In the genomic region with DNA sequence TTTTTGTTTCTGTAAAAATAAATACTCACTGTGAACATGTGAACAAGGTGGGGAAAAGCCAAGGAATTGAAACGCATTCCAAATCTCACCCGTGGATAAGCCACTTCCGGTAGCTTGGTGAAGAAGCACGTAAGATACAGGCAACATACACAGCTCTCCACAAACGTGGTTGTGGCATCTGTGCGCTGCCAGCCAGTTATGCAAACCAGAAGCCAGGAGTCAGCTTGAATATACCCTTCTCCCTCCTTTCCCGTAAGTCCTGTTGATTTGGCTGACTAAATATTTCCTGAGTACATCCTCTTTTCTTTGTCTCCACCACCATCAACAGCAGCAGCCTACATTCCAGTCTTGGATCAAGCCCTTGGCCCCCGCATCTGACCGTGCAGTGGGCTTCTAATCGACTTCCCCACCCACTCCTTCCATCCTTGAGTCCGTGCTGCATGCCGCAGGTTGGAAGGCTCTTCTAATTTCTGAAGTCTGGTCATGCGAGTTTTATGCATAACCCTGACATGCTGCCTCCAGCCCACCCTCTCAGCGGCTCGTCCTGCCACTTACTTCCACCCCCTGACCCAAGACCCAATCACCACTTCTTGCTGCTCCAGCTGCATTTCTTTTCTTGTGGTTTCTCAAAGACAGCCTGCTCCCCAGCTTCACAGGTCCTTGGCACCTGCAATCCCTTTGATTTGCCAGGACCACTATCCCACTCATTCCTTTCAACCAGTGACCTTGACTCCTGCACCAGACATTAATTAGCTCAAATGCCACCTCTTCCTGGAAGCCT, we compare ENCODE assay signal across 1 cellular context.
TF ChIP-seq lines count a peak whose summit lies in the region.

No MANE protein-coding gene starts in this region.

TF ChIP-seq in SK-N-SH, 30 proteins besides CTCF, POLR2A, EP300 and RAD21 (continued from another document):
- TF ChIP-seq FOXJ3 (CRISPR knock-in tag; IDR thresholded peaks at IDR 0.05), result no peak
- TF ChIP-seq SIN3A (IDR thresholded peaks at IDR 0.05; ENCODE audit: borderline replicate concordance, low read depth, low read length), result no peak
- TF ChIP-seq TAF1 (IDR thresholded peaks at IDR 0.05; ENCODE audit: borderline replicate concordance, low read depth, low read length), result no peak
- no peak for TF ChIP-seq MAX (IDR thresholded peaks at IDR 0.05; ENCODE audit: low read depth)
